Comparison of ENCODE assay signal across 19 cellular contexts in genomic region chr14:85437143-85437542, GRCh38.
DNase-seq lines count a peak whose midpoint lies in the region; ATAC-seq, FAIRE-seq and TF ChIP-seq lines count a peak whose summit lies in the region.
"Had no signal": no experiment of that assay in that cellular context is flagged by ENCODE, and none has a peak within 500 bp of the region (broad histone marks: within the 10 kb centered on the region; RNA-seq: fewer than 3 reads in every experiment).

No MANE protein-coding gene starts in this region.

- WGBS in pancreas, 2 donors = 87 to 99% methylated on average over 1 of the region's 1 CpG

- no peaks in the 10 kb centered on the region for H3K4me1 Mint-ChIP-seq in natural killer cell treated with Interleukin-12 subunit alpha and Interleukin-12 subunit beta and Interleukin-15 and Interleukin-18, amount 100 ng/mL, for 72 hours (ENCODE audit: low read depth in 2 of 2)
- H3K4me1 Mint-ChIP-seq: activated naive CD8-positive, alpha-beta T cell treated with anti-CD3 and anti-CD28 coated beads, Interleukin-2, amount 10 ng/mL, durations not matched to agents 7 days and 5 days; CD4-positive, CD25-positive, alpha-beta regulatory T cell; GM23338; stimulated activated memory B cell treated with anti-CD40 and anti-IgM and Interleukin-4, amounts not matched to agents 10 μg/mL and 1 μg/mL and 100 μg/mL, for 72 hours had no signal

- no peak for TF ChIP-seq CTCF in RWPE2 (IDR thresholded peaks at IDR 0.05; ENCODE audit: poor library complexity, severe bottlenecking)
- TF ChIP-seq CTCF in fibroblast of mammary gland (conservative IDR thresholded peaks at IDR 0.05; ENCODE audit: control insufficient read depth, insufficient read depth, low read depth, low read length) = no peak
- no peak for TF ChIP-seq CTCF in pancreas (IDR thresholded peaks at IDR 0.05)

- no peak overlapping the region for H3K4me3 Mint-ChIP-seq in natural killer cell treated with Interleukin-12 subunit alpha and Interleukin-12 subunit beta and Interleukin-15 and Interleukin-18, amount 100 ng/mL, for 72 hours
- H3K4me3 Mint-ChIP-seq: activated naive CD8-positive, alpha-beta T cell treated with anti-CD3 and anti-CD28 coated beads, Interleukin-2, amount 10 ng/mL, durations not matched to agents 7 days and 5 days; CD4-positive, CD25-positive, alpha-beta regulatory T cell; dendritic cell treated with granulocyte-macrophage colony-stimulating factor and Interleukin-4, amounts not matched to agents 40 ng/mL and 50 ng/mL, for 4 days; GM23338; stimulated activated memory B cell treated with anti-CD40 and anti-IgM and Interleukin-4, amounts not matched to agents 10 μg/mL and 1 μg/mL and 100 μg/mL, for 72 hours had no signal

- intact Hi-C loops in pancreas (cut with DNase I) = no loop called here

- peak; percentile 99 for ATAC-seq in RWPE2 (ENCODE audit: low read depth)
- ATAC-seq in pancreas = peak; percentile 93 to 95 (median 94)
- ATAC-seq in HG03571 (IDR thresholded peaks at IDR 0.05; ENCODE audit: unreplicated experiment) = no peak
- no peak for ATAC-seq in natural killer cell treated with Interleukin-12 subunit alpha and Interleukin-12 subunit beta and Interleukin-15 and Interleukin-18, amount 100 ng/mL, for 72 hours
- ATAC-seq: GM23338; stimulated activated memory B cell treated with anti-CD40 and anti-IgM and Interleukin-4, amounts not matched to agents 10 μg/mL and 1 μg/mL and 100 μg/mL, for 72 hours had no signal

- FAIRE-seq in pancreas (lab: Jason Lieb, UNC) = no peak
- FAIRE-seq: islet of Langerhans had no signal

- peak overlapping the region; percentile 99 for H3K27ac ChIP-seq in RWPE2 (ENCODE audit: poor library complexity, severe bottlenecking)
- H3K27ac ChIP-seq in pancreas = peak overlapping the region in 2 of 4 donors; percentile 42 to 50
- H3K27ac ChIP-seq: HL-60, SK-N-MC, WERI-Rb-1 had no signal

- no peaks in the 10 kb centered on the region for H3K27me3 Mint-ChIP-seq in natural killer cell treated with Interleukin-12 subunit alpha and Interleukin-12 subunit beta and Interleukin-15 and Interleukin-18, amount 100 ng/mL, for 72 hours
- H3K27me3 Mint-ChIP-seq: activated naive CD8-positive, alpha-beta T cell treated with anti-CD3 and anti-CD28 coated beads, Interleukin-2, amount 10 ng/mL, durations not matched to agents 7 days and 5 days; CD4-positive, CD25-positive, alpha-beta regulatory T cell; dendritic cell treated with granulocyte-macrophage colony-stimulating factor and Interleukin-4, amounts not matched to agents 40 ng/mL and 50 ng/mL, for 4 days; stimulated activated memory B cell treated with anti-CD40 and anti-IgM and Interleukin-4, amounts not matched to agents 10 μg/mL and 1 μg/mL and 100 μg/mL, for 72 hours had no signal

- H3K9me3 ChIP-seq in RWPE2 (ENCODE audit: severe bottlenecking) (no peaks in the 10 kb centered on the region), pancreas (no peaks in the 10 kb centered on the region)

- no peaks in the 10 kb centered on the region for H3K36me3 ChIP-seq in RWPE2 (ENCODE audit: low read depth)
- H3K36me3 ChIP-seq in pancreas = no peaks in the 10 kb centered on the region
- H3K36me3 ChIP-seq: WERI-Rb-1 had no signal

- H3K9me3 Mint-ChIP-seq in natural killer cell treated with Interleukin-12 subunit alpha and Interleukin-12 subunit beta and Interleukin-15 and Interleukin-18, amount 100 ng/mL, for 72 hours = no peaks in the 10 kb centered on the region
- H3K9me3 Mint-ChIP-seq: dendritic cell treated with granulocyte-macrophage colony-stimulating factor and Interleukin-4, amounts not matched to agents 40 ng/mL and 50 ng/mL, for 4 days had no signal

- peak; percentile 48 for DNase-seq in GM03348 (ENCODE audit: low spot score)
- DNase-seq in RWPE2 (ENCODE audit: low spot score) = peak; percentile 71
- DNase-seq in fibroblast of mammary gland (ENCODE audit: low read depth) = peak; percentile 57
- peak in 3 of 6 donors; percentile 35 to 66 (median 40) for DNase-seq in pancreas
- DNase-seq in natural killer cell treated with Interleukin-12 subunit alpha and Interleukin-12 subunit beta and Interleukin-15 and Interleukin-18, amount 100 ng/mL, for 72 hours (ENCODE audit: low spot score) = no peak
- no peak for DNase-seq in NCI-H2081 treated with DMSO at 0.1 percent for 48 hours (lab: John Stamatoyannopoulos, UW)
- DNase-seq in NCI-H1092 (lab: John Stamatoyannopoulos, UW) = no peak
- DNase-seq: activated naive CD8-positive, alpha-beta T cell treated with anti-CD3 and anti-CD28 coated beads, Interleukin-2, amount 10 ng/mL, durations not matched to agents 7 days and 5 days; CD4-positive, CD25-positive, alpha-beta regulatory T cell; MM.1S; stimulated activated CD4-positive, alpha-beta T cell treated with anti-CD3 and anti-CD28 coated beads, Interleukin-4, amount 100 ng/mL, for 1 hour; WERI-Rb-1 had no signal

- H3K36me3 Mint-ChIP-seq in natural killer cell treated with Interleukin-12 subunit alpha and Interleukin-12 subunit beta and Interleukin-15 and Interleukin-18, amount 100 ng/mL, for 72 hours = no peaks in the 10 kb centered on the region
- H3K36me3 Mint-ChIP-seq: activated naive CD8-positive, alpha-beta T cell treated with anti-CD3 and anti-CD28 coated beads, Interleukin-2, amount 10 ng/mL, durations not matched to agents 7 days and 5 days; CD4-positive, CD25-positive, alpha-beta regulatory T cell; stimulated activated memory B cell treated with anti-CD40 and anti-IgM and Interleukin-4, amounts not matched to agents 10 μg/mL and 1 μg/mL and 100 μg/mL, for 72 hours had no signal

- H3K27ac Mint-ChIP-seq in natural killer cell treated with Interleukin-12 subunit alpha and Interleukin-12 subunit beta and Interleukin-15 and Interleukin-18, amount 100 ng/mL, for 72 hours = peak overlapping the region in 1 of 2 donors; percentile 45
- H3K27ac Mint-ChIP-seq: activated naive CD8-positive, alpha-beta T cell treated with anti-CD3 and anti-CD28 coated beads, Interleukin-2, amount 10 ng/mL, durations not matched to agents 7 days and 5 days; CD4-positive, CD25-positive, alpha-beta regulatory T cell; dendritic cell treated with granulocyte-macrophage colony-stimulating factor and Interleukin-4, amounts not matched to agents 40 ng/mL and 50 ng/mL, for 4 days; GM23338; stimulated activated memory B cell treated with anti-CD40 and anti-IgM and Interleukin-4, amounts not matched to agents 10 μg/mL and 1 μg/mL and 100 μg/mL, for 72 hours had no signal

- no peaks in the 10 kb centered on the region for H3K27me3 ChIP-seq in RWPE2 (ENCODE audit: insufficient read depth, poor library complexity, severe bottlenecking)
- no peaks in the 10 kb centered on the region for H3K27me3 ChIP-seq in pancreas

- no peak overlapping the region for H3K4me3 ChIP-seq in RWPE2 (ENCODE audit: severe bottlenecking)
- no peak overlapping the region for H3K4me3 ChIP-seq in fibroblast of mammary gland (ENCODE audit: control insufficient read depth, low read depth, low read length)
- no peak overlapping the region for H3K4me3 ChIP-seq in pancreas
- H3K4me3 ChIP-seq: GM23338, SK-N-MC had no signal

- H3K4me1 ChIP-seq in RWPE2 (ENCODE audit: insufficient read depth, poor library complexity, severe bottlenecking) = peaks cover 47% of the 10 kb centered on the region
- H3K4me1 ChIP-seq in pancreas = peaks cover 0 to 19% (median 15%) of the 10 kb centered on the region in 3 donors

Comparison
In these comparisons a context has a peak if more than half of its experiments do, and no peak if none do; other contexts are left out.
1. DNase-seq: peak in GM03348 (single experiment), RWPE2 (single experiment) and fibroblast of mammary gland (single experiment); none in natural killer cell treated with Interleukin-12 subunit alpha and Interleukin-12 subunit beta and Interleukin-15 and Interleukin-18, amount 100 ng/mL, for 72 hours (single experiment), NCI-H2081 treated with DMSO at 0.1 percent for 48 hours (single experiment) and NCI-H1092 (single experiment).
2. ATAC-seq: peak in RWPE2 (single experiment) and pancreas (4 of 4); none in HG03571 (single experiment) and natural killer cell treated with Interleukin-12 subunit alpha and Interleukin-12 subunit beta and Interleukin-15 and Interleukin-18, amount 100 ng/mL, for 72 hours (0 of 2).